Comparison of ENCODE assay signal across 10 cellular contexts in the genomic region with DNA sequence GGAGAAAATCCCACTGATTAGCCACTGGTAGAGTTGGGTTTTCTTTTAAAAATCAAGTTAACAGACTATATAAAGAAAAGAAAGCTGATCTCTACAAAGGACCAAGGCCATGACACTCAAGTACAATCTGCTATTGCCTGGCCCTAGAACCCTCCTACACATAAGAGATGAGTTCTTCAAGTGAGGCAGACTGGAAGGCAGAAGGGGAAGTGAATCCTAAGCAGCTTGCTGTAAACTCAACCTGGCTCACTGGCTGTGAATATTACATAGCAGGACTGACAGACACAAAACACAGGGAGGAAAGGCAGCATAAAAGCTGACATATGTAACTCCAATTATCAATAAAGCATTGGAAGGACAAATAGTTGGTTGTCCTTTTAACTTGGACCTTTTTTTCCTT.
DNase-seq lines count a peak whose midpoint lies in the region; ATAC-seq, FAIRE-seq and TF ChIP-seq lines count a peak whose summit lies in the region.
"Had no signal": no experiment of that assay in that cellular context is flagged by ENCODE, and none has a peak within 500 bp of the region (broad histone marks: within the 10 kb centered on the region; RNA-seq: fewer than 3 reads in every experiment).

No MANE protein-coding gene starts in this region.

- H2AFZ ChIP-seq in K562 (ENCODE audit: low read depth, low read length), result no peak overlapping the region

- no peaks in the 10 kb centered on the region for H3K9me1 ChIP-seq in K562 (ENCODE audit: control insufficient read depth, insufficient read depth, low read length)

- H3K4me1 Mint-ChIP-seq in activated CD8-positive, alpha-beta T cell treated with anti-CD3 and anti-CD28 coated beads for 36 hours (ENCODE audit: low read depth), result peaks cover 49% of the 10 kb centered on the region

- peaks cover 41% of the 10 kb centered on the region for H3K36me3 Mint-ChIP-seq in activated CD8-positive, alpha-beta T cell treated with anti-CD3 and anti-CD28 coated beads for 36 hours (ENCODE audit: low read depth)

- in situ Hi-C loops in K562 (cut with MboI), result no loop called here

- H3K9ac ChIP-seq in K562 (ENCODE audit: insufficient read depth in 1 of 2, low read depth in 2 of 2, low read length in 2 of 2), result no peak overlapping the region

- no peaks in the 10 kb centered on the region for H3K9me3 Mint-ChIP-seq in activated CD8-positive, alpha-beta T cell treated with anti-CD3 and anti-CD28 coated beads for 36 hours

- BruUV-seq in K562 (replicated peaks; lab: Mats Ljungman, UMichigan), result no TSS peak

- POLR2A ChIA-PET in K562 (lab: Yijun Ruan, JAX), result no interaction called here
- POLR2A ChIA-PET in activated CD8-positive, alpha-beta T cell treated with anti-CD3 and anti-CD28 coated beads for 36 hours (lab: Charles Lee), result no interaction called here

- H3K4me3 Mint-ChIP-seq in activated CD8-positive, alpha-beta T cell treated with anti-CD3 and anti-CD28 coated beads for 36 hours, result no peak overlapping the region

- DNase-seq in K562 (ENCODE audit: extremely low read depth in 1 of 4, low spot score in 3 of 4) (peak in 1 of 4 experiments; percentile 5), ureter (ENCODE audit: low spot score) (no peak), cerebellum (ENCODE audit: low spot score) (no peak), left lobe of liver (ENCODE audit: low spot score) (no peak)
- DNase-seq in activated CD8-positive, alpha-beta T cell treated with anti-CD3 and anti-CD28 coated beads for 36 hours, result no peak
- DNase-seq: activated naive CD4-positive, alpha-beta T cell treated with Interleukin-2 at 50 U/mL for 16 hours; T-helper 1 cell had no signal

- no peak overlapping the region for H3K4me3 ChIP-seq in K562

- peaks cover 31% of the 10 kb centered on the region for H3K79me2 ChIP-seq in K562 (ENCODE audit: control insufficient read depth, insufficient read depth, low read length)

- no peaks in the 10 kb centered on the region for H3K9me3 ChIP-seq in K562 (replicated peaks; ENCODE audit: control insufficient read depth, insufficient read depth, low read depth, low read length)

- H4K20me1 ChIP-seq in K562 (replicated peaks; ENCODE audit: control insufficient read depth, insufficient read depth, low read length), result no peaks in the 10 kb centered on the region

- no peak overlapping the region for H3K27ac Mint-ChIP-seq in activated CD8-positive, alpha-beta T cell treated with anti-CD3 and anti-CD28 coated beads for 36 hours

- no peak for TF ChIP-seq POLR2A in K562 (conservative IDR thresholded peaks at IDR 0.05)

- no peak for TF ChIP-seq CTCF in K562 (IDR thresholded peaks at IDR 0.05 in 2 of 3, conservative IDR thresholded peaks at IDR 0.05 in 1 of 3; ENCODE audit: insufficient read depth in 2 of 3, low read depth in 1 of 3, low read length in 3 of 3)
- no peak for TF ChIP-seq CTCF in activated CD8-positive, alpha-beta T cell treated with anti-CD3 and anti-CD28 coated beads for 36 hours (IDR thresholded peaks at IDR 0.05)

- CTCF ChIA-PET in K562 (lab: Yijun Ruan, JAX; ENCODE audit: low intra/inter-chr PET ratio), result no interaction called here
- CTCF ChIA-PET in activated CD8-positive, alpha-beta T cell treated with anti-CD3 and anti-CD28 coated beads for 36 hours (lab: Charles Lee), result interaction anchor here (1.3 kb wide), 1 partner anchor 26 kb away, joined by 3 read pairs; no protein-coding TSS in a partner anchor

- H3K27me3 Mint-ChIP-seq in activated CD8-positive, alpha-beta T cell treated with anti-CD3 and anti-CD28 coated beads for 36 hours, result no peaks in the 10 kb centered on the region

- peaks cover 3 to 5% of the 10 kb centered on the region in 2 experiments; a peak in 3 of 5 replicates for H3K4me1 ChIP-seq in K562 (replicated peaks in 1 of 2; ENCODE audit: control insufficient read depth in 2 of 2, insufficient read depth in 2 of 2, low read length in 2 of 2)

- FAIRE-seq in K562 (lab: Jason Lieb, UNC), result no peak

- intact Hi-C loops in K562 (cut with micrococcal nuclease), result no loop called here
- intact Hi-C loops in activated CD8-positive, alpha-beta T cell treated with anti-CD3 and anti-CD28 coated beads for 36 hours (cut with micrococcal nuclease), result no loop called here

- peaks cover 53% of the 10 kb centered on the region; the same call in 2 of the 3 replicates for H3K36me3 ChIP-seq in K562 (ENCODE audit: control insufficient read depth, insufficient read depth, low read length)

- no peak for TF ChIP-seq RAD21 in K562 (CRISPR knock-in tag; conservative IDR thresholded peaks at IDR 0.05 in 1 of 2, IDR thresholded peaks at IDR 0.05 in 1 of 2)

- H3K4me2 ChIP-seq in K562 (ENCODE audit: insufficient read depth, low read length), result no peak overlapping the region

- peak; percentile 88 for ATAC-seq in GM18858 (IDR thresholded peaks at IDR 0.05; ENCODE audit: unreplicated experiment)
- ATAC-seq in GM21528 (IDR thresholded peaks at IDR 0.05; ENCODE audit: low FRiP score, unreplicated experiment), result peak; percentile 89
- ATAC-seq in HG03378 (IDR thresholded peaks at IDR 0.05; ENCODE audit: unreplicated experiment), result peak; percentile 93
- ATAC-seq in K562, result peak; percentile 57; the same call in 2 of the 3 replicates
- ATAC-seq in left lobe of liver, result no peak
- ATAC-seq in activated CD8-positive, alpha-beta T cell treated with anti-CD3 and anti-CD28 coated beads for 36 hours, result no peak

- no peak overlapping the region for H3K27ac ChIP-seq in K562 (ENCODE audit: extremely low read depth, low read depth, low read length)

- TF ChIP-seq EP300 in K562 (IDR thresholded peaks at IDR 0.05; ENCODE audit: low read length), result no peak

- no peaks in the 10 kb centered on the region for H3K27me3 ChIP-seq in K562 (ENCODE audit: control insufficient read depth in 2 of 2, insufficient read depth in 2 of 2, low read length in 2 of 2)

TF ChIP-seq in K562, 482 proteins besides CTCF, POLR2A, EP300 and RAD21:
- TF ChIP-seq SPI1 (IDR thresholded peaks at IDR 0.05; ENCODE audit: borderline replicate concordance, low read depth, low read length), result peak; percentile 76; the same call in 1 of the 2 replicates
- TF ChIP-seq, protein P1, sequence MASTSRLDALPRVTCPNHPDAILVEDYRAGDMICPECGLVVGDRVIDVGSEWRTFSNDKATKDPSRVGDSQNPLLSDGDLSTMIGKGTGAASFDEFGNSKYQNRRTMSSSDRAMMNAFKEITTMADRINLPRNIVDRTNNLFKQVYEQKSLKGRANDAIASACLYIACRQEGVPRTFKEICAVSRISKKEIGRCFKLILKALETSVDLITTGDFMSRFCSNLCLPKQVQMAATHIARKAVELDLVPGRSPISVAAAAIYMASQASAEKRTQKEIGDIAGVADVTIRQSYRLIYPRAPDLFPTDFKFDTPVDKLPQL (IDR thresholded peaks at IDR 0.05; ENCODE audit: extremely low read depth, insufficient read length), result no peak
TF ChIP-seq in K562: peak in this region for 1.

Comparison
In these comparisons a context has a peak if more than half of its experiments do, and no peak if none do; other contexts are left out.
1. ATAC-seq: peak in GM18858 (single experiment), GM21528 (single experiment), HG03378 (single experiment) and K562 (single experiment); none in left lobe of liver (single experiment) and activated CD8-positive, alpha-beta T cell treated with anti-CD3 and anti-CD28 coated beads for 36 hours (single experiment).